10 cellular contexts compared by ENCODE assay signal in genomic region chrX:15151267-15152196, GRCh38.
DNase-seq lines count a peak whose midpoint lies in the region; ATAC-seq and TF ChIP-seq lines count a peak whose summit lies in the region.
"Had no signal": no experiment of that assay in that cellular context is flagged by ENCODE, and none has a peak within 500 bp of the region (broad histone marks: within the 10 kb centered on the region; RNA-seq: fewer than 3 reads in every experiment).

No MANE protein-coding gene starts in this region.

- CTCF ChIA-PET in CD4-positive, alpha-beta T cell (lab: Charles Lee): interaction anchor here (0.7 kb wide), 1 partner anchor 8 kb away, joined by 3 read pairs; no protein-coding TSS in a partner anchor

- H3K27me3 Mint-ChIP-seq in CD4-positive, alpha-beta T cell: no peaks in the 10 kb centered on the region
- no peaks in the 10 kb centered on the region for H3K27me3 Mint-ChIP-seq in activated naive CD8-positive, alpha-beta T cell treated with anti-CD3 and anti-CD28 coated beads, Interleukin-2, amount 50 U/mL, for 24 hours

- no peak overlapping the region for H3K4me3 ChIP-seq in ovary
- H3K4me3 ChIP-seq in heart right ventricle: no peak overlapping the region

- TF ChIP-seq CTCF in CD4-positive, alpha-beta T cell (IDR thresholded peaks at IDR 0.05): no peak
- TF ChIP-seq CTCF in GM20000 (IDR thresholded peaks at IDR 0.05; ENCODE audit: extremely low read depth, missing control alignments) (no peak), ovary (IDR thresholded peaks at IDR 0.05) (no peak), heart right ventricle (IDR thresholded peaks at IDR 0.05) (no peak)

- 68 to 74% (median 71%) methylated on average over 4 of the region's 4 CpGs for WGBS in ovary, 3 donors
- 75 to 80% methylated on average over 4 of the region's 4 CpGs for WGBS in heart right ventricle, 2 donors

- no peak overlapping the region for H3K27ac ChIP-seq in CD4-positive, alpha-beta T cell (ENCODE audit: low read depth, low read length)
- H3K27ac ChIP-seq in ovary: no peak overlapping the region
- no peak overlapping the region for H3K27ac ChIP-seq in heart right ventricle

- no peaks in the 10 kb centered on the region for H3K9me3 ChIP-seq in CD4-positive, alpha-beta T cell (ENCODE audit: control insufficient read depth, low read length)
- H3K9me3 ChIP-seq in ovary (no peaks in the 10 kb centered on the region), heart right ventricle (no peaks in the 10 kb centered on the region)

- H3K4me1 ChIP-seq in ovary (ENCODE audit: insufficient read depth) (no peaks in the 10 kb centered on the region), heart right ventricle (peaks cover 0 to 3% (median 0%) of the 10 kb centered on the region in 9 donors)

- no peak for TF ChIP-seq EP300 in ovary (IDR thresholded peaks at IDR 0.05)

- DNase-seq in CD4-positive, alpha-beta T cell: peak in 8 of 10 experiments; percentile 6 to 52 (median 24)
- DNase-seq in GM20000 (ENCODE audit: low spot score) (peak; percentile 8), ovary (no peak), heart right ventricle (no peak), NCI-H1436 treated with DMSO at 0.1 percent for 48 hours (lab: John Stamatoyannopoulos, UW) (no peak), mesenteric fat pad (ENCODE audit: low spot score) (no peak)
- peak; percentile 22 for DNase-seq in activated naive CD8-positive, alpha-beta T cell treated with anti-CD3 and anti-CD28 coated beads, Interleukin-2, amount 50 U/mL, for 24 hours
- DNase-seq: Calu3, NCI-H1105 had no signal

- no peak for TF ChIP-seq POLR2A in ovary (IDR thresholded peaks at IDR 0.05)

- intact Hi-C loops in CD4-positive, alpha-beta T cell (cut with DNase I, micrococcal nuclease): no loop called here
- intact Hi-C loops in ovary (cut with DNase I) (no loop called here), heart right ventricle (cut with DNase I) (no loop called here)

- no peaks in the 10 kb centered on the region for H3K36me3 Mint-ChIP-seq in CD4-positive, alpha-beta T cell (ENCODE audit: low read depth)
- peaks cover 2% of the 10 kb centered on the region for H3K36me3 Mint-ChIP-seq in activated naive CD8-positive, alpha-beta T cell treated with anti-CD3 and anti-CD28 coated beads, Interleukin-2, amount 50 U/mL, for 24 hours (ENCODE audit: low read depth)

- peak overlapping the region; percentile 49 for H3K27ac Mint-ChIP-seq in CD4-positive, alpha-beta T cell
- peak overlapping the region; percentile 81 for H3K27ac Mint-ChIP-seq in activated naive CD8-positive, alpha-beta T cell treated with anti-CD3 and anti-CD28 coated beads, Interleukin-2, amount 50 U/mL, for 24 hours

- no peak overlapping the region for H3K4me3 Mint-ChIP-seq in CD4-positive, alpha-beta T cell
- peak overlapping the region; percentile 57 for H3K4me3 Mint-ChIP-seq in activated naive CD8-positive, alpha-beta T cell treated with anti-CD3 and anti-CD28 coated beads, Interleukin-2, amount 50 U/mL, for 24 hours

- H3K4me1 Mint-ChIP-seq in CD4-positive, alpha-beta T cell (ENCODE audit: low read depth): peaks cover 19% of the 10 kb centered on the region
- H3K4me1 Mint-ChIP-seq in activated naive CD8-positive, alpha-beta T cell treated with anti-CD3 and anti-CD28 coated beads, Interleukin-2, amount 50 U/mL, for 24 hours: peaks cover 31% of the 10 kb centered on the region

- ATAC-seq in CD4-positive, alpha-beta T cell (ENCODE audit: poor library complexity): peak; percentile 77
- ATAC-seq in HG03521 (IDR thresholded peaks at IDR 0.05; ENCODE audit: unreplicated experiment) (peak; percentile 70), heart right ventricle (no peak)
- peak; percentile 93 for ATAC-seq in activated naive CD8-positive, alpha-beta T cell treated with anti-CD3 and anti-CD28 coated beads, Interleukin-2, amount 50 U/mL, for 24 hours

- H3K9me3 Mint-ChIP-seq in CD4-positive, alpha-beta T cell: no peaks in the 10 kb centered on the region
- peaks cover 8% of the 10 kb centered on the region for H3K9me3 Mint-ChIP-seq in activated naive CD8-positive, alpha-beta T cell treated with anti-CD3 and anti-CD28 coated beads, Interleukin-2, amount 50 U/mL, for 24 hours

- POLR2A ChIA-PET in CD4-positive, alpha-beta T cell (lab: Charles Lee): no interaction called here

- H3K36me3 ChIP-seq in ovary (no peaks in the 10 kb centered on the region), heart right ventricle (no peaks in the 10 kb centered on the region)

- no peaks in the 10 kb centered on the region for H3K27me3 ChIP-seq in CD4-positive, alpha-beta T cell (ENCODE audit: control insufficient read depth, insufficient read depth, low read length)
- H3K27me3 ChIP-seq in ovary (no peaks in the 10 kb centered on the region), heart right ventricle (peaks cover 0 to 34% (median 0%) of the 10 kb centered on the region in 7 donors)

Comparison
In these comparisons a context has a peak if more than half of its experiments do, and no peak if none do; other contexts are left out.
1. ATAC-seq: peak in CD4-positive, alpha-beta T cell (single experiment), HG03521 (single experiment) and activated naive CD8-positive, alpha-beta T cell treated with anti-CD3 and anti-CD28 coated beads, Interleukin-2, amount 50 U/mL, for 24 hours (single experiment); none in heart right ventricle (0 of 8).
2. DNase-seq: peak in CD4-positive, alpha-beta T cell (8 of 10), GM20000 (single experiment) and activated naive CD8-positive, alpha-beta T cell treated with anti-CD3 and anti-CD28 coated beads, Interleukin-2, amount 50 U/mL, for 24 hours (single experiment); none in ovary (0 of 5), heart right ventricle (0 of 2), NCI-H1436 treated with DMSO at 0.1 percent for 48 hours (single experiment) and mesenteric fat pad (single experiment).